13 cellular contexts compared by ENCODE assay signal in genomic region chr15:92929002-92929401, GRCh38. TPM values are rescaled to one million over a fixed set of nuclear protein-coding genes. Genes with fewer than 3 reads are reported as not detected.
DNase-seq lines count a peak whose midpoint lies in the region; ATAC-seq and TF ChIP-seq lines count a peak whose summit lies in the region.
"Had no signal": no experiment of that assay in that cellular context is flagged by ENCODE, and none has a peak within 500 bp of the region (broad histone marks: within the 10 kb centered on the region; RNA-seq: fewer than 3 reads in every experiment).

No MANE protein-coding gene starts in this region.

- H3K9me3 Mint-ChIP-seq in activated naive CD4-positive, alpha-beta T cell treated with anti-CD3 and anti-CD28 coated beads, Interleukin-2, amount 10 ng/mL, durations not matched to agents 7 days and 5 days = no peaks in the 10 kb centered on the region
- H3K9me3 Mint-ChIP-seq in activated naive CD4-positive, alpha-beta T cell treated with anti-CD3 and anti-CD28 coated beads, Interleukin-2, amount 50 U/mL, for 72 hours = no peaks in the 10 kb centered on the region
- H3K9me3 Mint-ChIP-seq in activated T-helper 17 cell treated with anti-CD3 and anti-CD28 coated beads, Interleukin-2, amount 50 U/mL, for 72 hours = no peaks in the 10 kb centered on the region
- no peaks in the 10 kb centered on the region for H3K9me3 Mint-ChIP-seq in memory B cell
- H3K9me3 Mint-ChIP-seq in stimulated activated effector memory CD8-positive, alpha-beta T cell treated with anti-CD3 and anti-CD28 coated beads, Interleukin-12 subunit alpha, Interleukin-12 subunit beta, amount 100 ng/mL, for 72 hours = no peaks in the 10 kb centered on the region

- no peak overlapping the region for H3K4me3 Mint-ChIP-seq in activated naive CD4-positive, alpha-beta T cell treated with anti-CD3 and anti-CD28 coated beads, Interleukin-2, amount 10 ng/mL, durations not matched to agents 7 days and 5 days
- peak overlapping the region; percentile 65 for H3K4me3 Mint-ChIP-seq in activated T-helper 17 cell treated with anti-CD3 and anti-CD28 coated beads, Interleukin-2, amount 50 U/mL, for 72 hours
- no peak overlapping the region for H3K4me3 Mint-ChIP-seq in memory B cell
- no peak overlapping the region for H3K4me3 Mint-ChIP-seq in stimulated activated effector memory CD8-positive, alpha-beta T cell treated with anti-CD3 and anti-CD28 coated beads, Interleukin-12 subunit alpha, Interleukin-12 subunit beta, amount 100 ng/mL, for 72 hours

- no peak for TF ChIP-seq CTCF in suprapubic skin (IDR thresholded peaks at IDR 0.05)

- no peaks in the 10 kb centered on the region for H3K27me3 ChIP-seq in suprapubic skin
- H3K27me3 ChIP-seq: uterus had no signal

- CTCF ChIA-PET in activated naive CD4-positive, alpha-beta T cell treated with anti-CD3 and anti-CD28 coated beads, Interleukin-2, amount 10 ng/mL, durations not matched to agents 7 days and 5 days (lab: Charles Lee) = interaction anchor here (1.0 to 1.9 kb wide), 2 partner anchors 11 to 13 kb away, joined by 3 to 4 read pairs; no protein-coding TSS in a partner anchor

- peaks cover 27% of the 10 kb centered on the region for H3K4me1 Mint-ChIP-seq in activated naive CD4-positive, alpha-beta T cell treated with anti-CD3 and anti-CD28 coated beads, Interleukin-2, amount 10 ng/mL, durations not matched to agents 7 days and 5 days
- peaks cover 37% of the 10 kb centered on the region for H3K4me1 Mint-ChIP-seq in activated T-helper 17 cell treated with anti-CD3 and anti-CD28 coated beads, Interleukin-2, amount 50 U/mL, for 72 hours
- H3K4me1 Mint-ChIP-seq in memory B cell = peaks cover 5% of the 10 kb centered on the region
- peaks cover 52% of the 10 kb centered on the region for H3K4me1 Mint-ChIP-seq in stimulated activated effector memory CD8-positive, alpha-beta T cell treated with anti-CD3 and anti-CD28 coated beads, Interleukin-12 subunit alpha, Interleukin-12 subunit beta, amount 100 ng/mL, for 72 hours

- peaks cover 16% of the 10 kb centered on the region for H3K4me1 ChIP-seq in suprapubic skin
- H3K4me1 ChIP-seq: uterus had no signal

- peak overlapping the region; percentile 49 for H3K27ac Mint-ChIP-seq in activated naive CD4-positive, alpha-beta T cell treated with anti-CD3 and anti-CD28 coated beads, Interleukin-2, amount 10 ng/mL, durations not matched to agents 7 days and 5 days
- peak overlapping the region in 1 of 2 donors; percentile 19 for H3K27ac Mint-ChIP-seq in activated naive CD4-positive, alpha-beta T cell treated with anti-CD3 and anti-CD28 coated beads, Interleukin-2, amount 50 U/mL, for 72 hours
- peak overlapping the region; percentile 81 for H3K27ac Mint-ChIP-seq in activated T-helper 17 cell treated with anti-CD3 and anti-CD28 coated beads, Interleukin-2, amount 50 U/mL, for 72 hours
- H3K27ac Mint-ChIP-seq in memory B cell = peak overlapping the region; percentile 55
- peak overlapping the region; percentile 89 for H3K27ac Mint-ChIP-seq in stimulated activated effector memory CD8-positive, alpha-beta T cell treated with anti-CD3 and anti-CD28 coated beads, Interleukin-12 subunit alpha, Interleukin-12 subunit beta, amount 100 ng/mL, for 72 hours

- H3K27me3 Mint-ChIP-seq in activated naive CD4-positive, alpha-beta T cell treated with anti-CD3 and anti-CD28 coated beads, Interleukin-2, amount 10 ng/mL, durations not matched to agents 7 days and 5 days = no peaks in the 10 kb centered on the region
- H3K27me3 Mint-ChIP-seq in activated T-helper 17 cell treated with anti-CD3 and anti-CD28 coated beads, Interleukin-2, amount 50 U/mL, for 72 hours = no peaks in the 10 kb centered on the region
- no peaks in the 10 kb centered on the region for H3K27me3 Mint-ChIP-seq in memory B cell

- peaks cover 85% of the 10 kb centered on the region for H3K36me3 Mint-ChIP-seq in activated naive CD4-positive, alpha-beta T cell treated with anti-CD3 and anti-CD28 coated beads, Interleukin-2, amount 10 ng/mL, durations not matched to agents 7 days and 5 days
- H3K36me3 Mint-ChIP-seq in activated naive CD4-positive, alpha-beta T cell treated with anti-CD3 and anti-CD28 coated beads, Interleukin-2, amount 50 U/mL, for 72 hours = peaks cover 19 to 73% of the 10 kb centered on the region in 2 donors
- H3K36me3 Mint-ChIP-seq in activated T-helper 17 cell treated with anti-CD3 and anti-CD28 coated beads, Interleukin-2, amount 50 U/mL, for 72 hours (ENCODE audit: low read depth) = peaks cover 100% of the 10 kb centered on the region
- H3K36me3 Mint-ChIP-seq in memory B cell = peaks cover 24% of the 10 kb centered on the region
- no peaks in the 10 kb centered on the region for H3K36me3 Mint-ChIP-seq in stimulated activated effector memory CD8-positive, alpha-beta T cell treated with anti-CD3 and anti-CD28 coated beads, Interleukin-12 subunit alpha, Interleukin-12 subunit beta, amount 100 ng/mL, for 72 hours

- no peaks in the 10 kb centered on the region for H3K9me3 ChIP-seq in suprapubic skin
- H3K9me3 ChIP-seq: uterus had no signal

- TF ChIP-seq POLR2A in suprapubic skin (IDR thresholded peaks at IDR 0.05) = no peak

- no peak for ATAC-seq in activated naive CD4-positive, alpha-beta T cell treated with anti-CD3 and anti-CD28 coated beads, Interleukin-2, amount 50 U/mL, for 72 hours
- peak; percentile 49 for ATAC-seq in activated T-helper 17 cell treated with anti-CD3 and anti-CD28 coated beads, Interleukin-2, amount 50 U/mL, for 72 hours (replicated peaks)
- ATAC-seq in memory B cell (ENCODE audit: low read depth) = no peak
- no peak for ATAC-seq in stimulated activated effector memory CD8-positive, alpha-beta T cell treated with anti-CD3 and anti-CD28 coated beads, Interleukin-12 subunit alpha, Interleukin-12 subunit beta, amount 100 ng/mL, for 72 hours
- no peak for ATAC-seq in GM21576 (IDR thresholded peaks at IDR 0.05; ENCODE audit: unreplicated experiment)
- ATAC-seq: HCT116 had no signal

- no peak for TF ChIP-seq EP300 in suprapubic skin (IDR thresholded peaks at IDR 0.05)

- no peak overlapping the region for H3K4me3 ChIP-seq in suprapubic skin
- H3K4me3 ChIP-seq: uterus had no signal

- H3K27ac ChIP-seq in suprapubic skin = no peak overlapping the region
- H3K27ac ChIP-seq: uterus had no signal

- DNase-seq in activated naive CD4-positive, alpha-beta T cell treated with anti-CD3 and anti-CD28 coated beads, Interleukin-2, amount 10 ng/mL, durations not matched to agents 7 days and 5 days = no peak
- no peak for DNase-seq in activated naive CD4-positive, alpha-beta T cell treated with anti-CD3 and anti-CD28 coated beads, Interleukin-2, amount 50 U/mL, for 72 hours (ENCODE audit: low spot score in 2 of 2)
- DNase-seq in memory B cell (ENCODE audit: low spot score in 2 of 2) (no peak), suprapubic skin (ENCODE audit: low spot score in 2 of 2) (no peak)
- no peak for DNase-seq in stimulated activated effector memory CD8-positive, alpha-beta T cell treated with anti-CD3 and anti-CD28 coated beads, Interleukin-12 subunit alpha, Interleukin-12 subunit beta, amount 100 ng/mL, for 72 hours (ENCODE audit: low spot score in 2 of 2)
- no peak for DNase-seq in activated effector memory CD4-positive, alpha-beta T cell treated with Interleukin-2 at 50 U/mL for 16 hours
- DNase-seq: ACHN; activated naive CD4-positive, alpha-beta T cell treated with Interleukin-2 at 50 U/mL for 16 hours; NCI-H2227 treated with DMSO at 0.1 percent for 48 hours; uterus had no signal

- H3K36me3 ChIP-seq in suprapubic skin = peaks cover 96% of the 10 kb centered on the region
- H3K36me3 ChIP-seq: uterus had no signal

- 93% methylated on average over 6 of the region's 6 CpGs for WGBS in suprapubic skin

RNA-seq across cellular contexts. Expression of gene CHD2, which starts 28.9 kb away (rescaled TPM):
- total RNA-seq in activated naive CD4-positive, alpha-beta T cell treated with anti-CD3 and anti-CD28 coated beads, Interleukin-2, amount 50 U/mL, for 72 hours = 100 to 1,000 TPM; 187 to 214 TPM
- total RNA-seq in activated T-helper 17 cell treated with anti-CD3 and anti-CD28 coated beads, Interleukin-2, amount 50 U/mL, for 72 hours = 100 to 1,000 TPM; 159 to 357 TPM
- 100 to 1,000 TPM in 3 of 4 donors, 10 to 100 TPM in 1; 93.3 to 319 (median 127) TPM for total RNA-seq in suprapubic skin
